In genomic region chr22:43399338-43399979, GRCh38 we compare ENCODE assay signal across 28 cellular contexts. TPM values are rescaled to one million over a fixed set of nuclear protein-coding genes. Genes with fewer than 3 reads are reported as not detected.
A peak's percentile ranks its signal among the peaks of the same experiment; 100 is the strongest.
DNase-seq lines count a peak whose midpoint lies in the region; ATAC-seq, FAIRE-seq and TF ChIP-seq lines count a peak whose summit lies in the region.
"Had no signal": no experiment of that assay in that cellular context is flagged by ENCODE, and none has a peak within 500 bp of the region (broad histone marks: within the 10 kb centered on the region; RNA-seq: fewer than 3 reads in every experiment).

No MANE protein-coding gene starts in this region.

- peak; percentile 15 for DNase-seq in activated CD4-positive, alpha-beta T cell treated with anti-CD3 and anti-CD28 coated beads for 48 hours
- no peak for DNase-seq in activated CD4-positive, alpha-beta T cell treated with anti-CD3 and anti-CD28 coated beads, Interleukin-2, amount 50 U/mL, for 1 hour
- DNase-seq in NAMALWA (ENCODE audit: low spot score) (peak; percentile 62), K562 (ENCODE audit: extremely low read depth in 1 of 4, low spot score in 3 of 4) (peak; percentile 40 to 80 (median 75)), immature natural killer cell (no peak), Caco-2 (no peak)
- DNase-seq in stimulated activated CD8-positive, alpha-beta memory T cell treated with anti-CD3 and anti-CD28 coated beads, Interleukin-4, amount 100 ng/mL, for 48 hours = peak; percentile 28
- DNase-seq: activated CD8-positive, alpha-beta memory T cell treated with anti-CD3 and anti-CD28 coated beads, Interleukin-2, amount 50 U/mL, for 4 hours; activated naive CD8-positive, alpha-beta T cell treated with anti-CD3 and anti-CD28 coated beads for 36 hours; left lung; midbrain; NCI-H1436; NCI-H2171 treated with DMSO at 0.1 percent for 48 hours; NCI-H524 treated with DMSO at 0.1 percent for 48 hours; RPMI8226; stimulated activated CD4-positive, alpha-beta T cell treated with anti-CD3 and anti-CD28 coated beads, Interleukin-15, amount 100 ng/mL, for 24 hours had no signal

- no peak overlapping the region for H3K4me3 Mint-ChIP-seq in immature natural killer cell
- H3K4me3 Mint-ChIP-seq in Caco-2 (ENCODE audit: unreplicated experiment) = no peak overlapping the region
- H3K4me3 Mint-ChIP-seq: activated naive CD8-positive, alpha-beta T cell treated with anti-CD3 and anti-CD28 coated beads for 36 hours; central memory CD8-positive, alpha-beta T cell; natural killer cell treated with Interleukin-12 subunit alpha and Interleukin-12 subunit beta and Interleukin-15 and Interleukin-18, amount 100 ng/mL, for 72 hours had no signal

- H3K4me1 Mint-ChIP-seq in immature natural killer cell (no peaks in the 10 kb centered on the region), Caco-2 (ENCODE audit: low read depth, unreplicated experiment) (no peaks in the 10 kb centered on the region)
- H3K4me1 Mint-ChIP-seq: activated naive CD8-positive, alpha-beta T cell treated with anti-CD3 and anti-CD28 coated beads for 36 hours; central memory CD8-positive, alpha-beta T cell had no signal

- no peak for TF ChIP-seq EP300 in K562 (IDR thresholded peaks at IDR 0.05; ENCODE audit: low read length)

- H3K4me2 ChIP-seq in K562 (ENCODE audit: insufficient read depth, low read length) = no peak overlapping the region
- H3K4me2 ChIP-seq: BLaER1 treated with 17β-estradiol and CSF1 and Interleukin-3, amounts not matched to agents 10 nM and 100 nM had no signal

- H3K9ac ChIP-seq in K562 (ENCODE audit: insufficient read depth in 1 of 2, low read depth in 2 of 2, low read length in 2 of 2) = no peak overlapping the region
- H3K9ac ChIP-seq: BLaER1 treated with 17β-estradiol and CSF1 and Interleukin-3, amounts not matched to agents 10 nM and 100 nM; parathyroid adenoma had no signal

- H3K36me3 Mint-ChIP-seq in immature natural killer cell (no peaks in the 10 kb centered on the region), Caco-2 (ENCODE audit: insufficient read depth, unreplicated experiment) (no peaks in the 10 kb centered on the region)
- H3K36me3 Mint-ChIP-seq: activated naive CD8-positive, alpha-beta T cell treated with anti-CD3 and anti-CD28 coated beads for 36 hours; natural killer cell treated with Interleukin-12 subunit alpha and Interleukin-12 subunit beta and Interleukin-15 and Interleukin-18, amount 100 ng/mL, for 72 hours had no signal

- H3K27me3 Mint-ChIP-seq in immature natural killer cell (ENCODE audit: low read depth in 3 of 3) = peaks cover 5 to 10% (median 5%) of the 10 kb centered on the region in 3 donors
- peaks cover 11% of the 10 kb centered on the region for H3K27me3 Mint-ChIP-seq in Caco-2 (ENCODE audit: insufficient read depth, unreplicated experiment)
- H3K27me3 Mint-ChIP-seq: activated naive CD8-positive, alpha-beta T cell treated with anti-CD3 and anti-CD28 coated beads for 36 hours had no signal

- H3K79me2 ChIP-seq in K562 (ENCODE audit: control insufficient read depth, insufficient read depth, low read length) = no peaks in the 10 kb centered on the region
- H3K79me2 ChIP-seq: parathyroid adenoma had no signal

- BruUV-seq in K562 (replicated peaks; lab: Mats Ljungman, UMichigan) = no TSS peak
- BruUV-seq in Caco-2 (replicated peaks; lab: Mats Ljungman, UMichigan) = no TSS peak

- no peak for TF ChIP-seq CTCF in K562 (IDR thresholded peaks at IDR 0.05 in 2 of 3, conservative IDR thresholded peaks at IDR 0.05 in 1 of 3; ENCODE audit: insufficient read depth in 2 of 3, low read depth in 1 of 3, low read length in 3 of 3)
- no peak for TF ChIP-seq CTCF in Caco-2 (IDR thresholded peaks at IDR 0.05; ENCODE audit: insufficient read depth in 1 of 2, low read depth in 1 of 2, low read length in 1 of 2, severe bottlenecking in 1 of 2, unreplicated experiment in 1 of 2)

- no peaks in the 10 kb centered on the region for H3K9me3 Mint-ChIP-seq in immature natural killer cell
- no peaks in the 10 kb centered on the region for H3K9me3 Mint-ChIP-seq in Caco-2 (ENCODE audit: unreplicated experiment)
- H3K9me3 Mint-ChIP-seq: activated naive CD8-positive, alpha-beta T cell treated with anti-CD3 and anti-CD28 coated beads for 36 hours; activated T-helper 2 cell treated with anti-CD3 and anti-CD28 coated beads, Interferon-gamma antibody, Interleukin-2, Interleukin-4, amounts not matched to agents 10 μg/mL and 5 μg/mL and 100 μg/mL, durations not matched to agents 14 hours and 24 hours and 36 hours; central memory CD8-positive, alpha-beta T cell; natural killer cell treated with Interleukin-12 subunit alpha and Interleukin-12 subunit beta and Interleukin-15 and Interleukin-18, amount 100 ng/mL, for 72 hours had no signal

- no peaks in the 10 kb centered on the region for H4K20me1 ChIP-seq in K562 (replicated peaks; ENCODE audit: control insufficient read depth, insufficient read depth, low read length)

- ATAC-seq in K562 (peak; percentile 87), HG02763 (IDR thresholded peaks at IDR 0.05; ENCODE audit: unreplicated experiment) (no peak)
- ATAC-seq: left lung, sciatic nerve had no signal

- no peaks in the 10 kb centered on the region for H3K9me3 ChIP-seq in K562 (replicated peaks; ENCODE audit: control insufficient read depth, insufficient read depth, low read depth, low read length)
- no peaks in the 10 kb centered on the region for H3K9me3 ChIP-seq in Caco-2
- H3K9me3 ChIP-seq: left lung had no signal

- 0% methylated on average over 4 of the region's 25 CpGs for WGBS in K562 (ENCODE audit: insufficient coverage, low coverage, missing lambda C conversion rate)

- FAIRE-seq in K562 (lab: Jason Lieb, UNC) = no peak
- FAIRE-seq: D721Med, GM18507, H54, urothelium cell line had no signal

- H3K36me3 ChIP-seq in K562 (ENCODE audit: control insufficient read depth, insufficient read depth, low read length) = no peaks in the 10 kb centered on the region
- no peaks in the 10 kb centered on the region for H3K36me3 ChIP-seq in Caco-2 (ENCODE audit: control insufficient read depth, insufficient read depth, low read length)
- H3K36me3 ChIP-seq: BLaER1 treated with 17β-estradiol and CSF1 and Interleukin-3, amounts not matched to agents 10 nM and 100 nM; left lung had no signal

- no peak overlapping the region for H2AFZ ChIP-seq in K562 (ENCODE audit: low read depth, low read length)
- H2AFZ ChIP-seq: parathyroid adenoma had no signal

- intact Hi-C loops in K562 (cut with micrococcal nuclease) (loop anchor here (5.0 kb wide), 1 partner anchor 223 kb away; no protein-coding TSS in a partner anchor), Caco-2 (cut with micrococcal nuclease; ENCODE audit: unreplicated experiment) (no loop called here)

- H3K4me1 ChIP-seq in K562 (replicated peaks in 1 of 2; ENCODE audit: control insufficient read depth in 2 of 2, insufficient read depth in 2 of 2, low read length in 2 of 2) = peaks cover 0 to 11% of the 10 kb centered on the region in 2 experiments; a peak in 2 of 5 replicates
- H3K4me1 ChIP-seq in Caco-2 = no peaks in the 10 kb centered on the region
- H3K4me1 ChIP-seq: left lung, parathyroid adenoma had no signal

- peaks cover 0 to 4% of the 10 kb centered on the region in 2 experiments; a peak in 2 of 5 replicates for H3K27me3 ChIP-seq in K562 (ENCODE audit: control insufficient read depth in 2 of 2, insufficient read depth in 2 of 2, low read length in 2 of 2)
- no peaks in the 10 kb centered on the region for H3K27me3 ChIP-seq in Caco-2 (replicated peaks; ENCODE audit: control insufficient read depth, insufficient read depth, low read length)
- H3K27me3 ChIP-seq: BLaER1 treated with 17β-estradiol and CSF1 and Interleukin-3, amounts not matched to agents 10 nM and 100 nM had no signal

- TF ChIP-seq POLR2A in K562 (conservative IDR thresholded peaks at IDR 0.05) = no peak

- H3K9me1 ChIP-seq in K562 (ENCODE audit: control insufficient read depth, insufficient read depth, low read length) = no peaks in the 10 kb centered on the region

- in situ Hi-C loops in K562 (cut with MboI) = loop anchor here (10.0 kb wide), 1 partner anchor 1225 kb away; no protein-coding TSS in a partner anchor

- CTCF ChIA-PET in K562 (lab: Yijun Ruan, JAX; ENCODE audit: low intra/inter-chr PET ratio) = interaction anchor here (0.6 kb wide), 1 partner anchor 568 kb away, joined by 4 read pairs; no protein-coding TSS in a partner anchor
- CTCF ChIA-PET in Caco-2 (lab: Charles Lee) = interaction anchor here (0.7 kb wide), 1 partner anchor 127 kb away, joined by 3 read pairs; no protein-coding TSS in a partner anchor

- H3K27ac Mint-ChIP-seq in immature natural killer cell (no peak overlapping the region), Caco-2 (ENCODE audit: unreplicated experiment) (no peak overlapping the region)
- H3K27ac Mint-ChIP-seq: activated naive CD8-positive, alpha-beta T cell treated with anti-CD3 and anti-CD28 coated beads for 36 hours; activated T-helper 2 cell treated with anti-CD3 and anti-CD28 coated beads, Interferon-gamma antibody, Interleukin-2, Interleukin-4, amounts not matched to agents 10 μg/mL and 5 μg/mL and 100 μg/mL, durations not matched to agents 14 hours and 24 hours and 36 hours; natural killer cell treated with Interleukin-12 subunit alpha and Interleukin-12 subunit beta and Interleukin-15 and Interleukin-18, amount 100 ng/mL, for 72 hours had no signal

- no peak overlapping the region for H3K4me3 ChIP-seq in K562
- H3K4me3 ChIP-seq in Caco-2 (ENCODE audit: low read depth, low read length) = no peak overlapping the region
- H3K4me3 ChIP-seq: BLaER1 treated with 17β-estradiol and CSF1 and Interleukin-3, amounts not matched to agents 10 nM and 100 nM; left lung had no signal

- no peak overlapping the region for H3K27ac ChIP-seq in K562 (ENCODE audit: extremely low read depth, low read depth, low read length)
- H3K27ac ChIP-seq: BLaER1 treated with 17β-estradiol and CSF1 and Interleukin-3, amounts not matched to agents 10 nM and 100 nM; left lung; parathyroid adenoma had no signal

- POLR2A ChIA-PET in K562 (lab: Yijun Ruan, JAX) = no interaction called here
- POLR2A ChIA-PET in Caco-2 (lab: Charles Lee) = no interaction called here

- TF ChIP-seq RAD21 in K562 (CRISPR knock-in tag; conservative IDR thresholded peaks at IDR 0.05 in 1 of 2, IDR thresholded peaks at IDR 0.05 in 1 of 2) = no peak

RNA-seq across cellular contexts. Expression of gene MPPED1, which starts 12.4 kb away (rescaled TPM):
- not detected in 2 replicates for total RNA-seq in K562 (2011; cell fraction: chromatin; rRNA removed; ENCODE audit: low replicate concordance)
- not detected in 2 replicates for total RNA-seq in K562 (2011; cell fraction: nucleolus; rRNA removed)
- total RNA-seq in K562 (2011; cell fraction: nucleoplasm; rRNA removed) = not detected in 2 replicates
- total RNA-seq in K562 (2014; rRNA removed) (not detected in 2 replicates), K562 (2014; rRNA removed; fragmentation: Illumina TruSeq; extraction: Trizol) (not detected in 2 replicates), K562 (2015; rRNA removed; fragmentation: Illumina TruSeq; extraction: Trizol) (not detected in 2 replicates), K562 (2021) (not detected in 2 replicates), Caco-2 (2022) (not detected in 2 replicates)
- polyA plus RNA-seq in K562 (2011; rRNA removed) (not detected in 2 replicates), K562 (2014; fragmentation: Illumina TruSeq; extraction: Trizol) (not detected in 2 replicates), K562 (2014; fragmentation: Nextera tagmentation; extraction: Ambion mirVana) (not detected), K562 (2014; rRNA removed) (not detected in 2 replicates), immature natural killer cell (not detected)
- not detected in 2 replicates for polyA plus RNA-seq in K562 (2011; cell fraction: cytosol; rRNA removed)
- not detected in 2 replicates for polyA plus RNA-seq in K562 (2011; cell fraction: nucleus; rRNA removed)
- polyA plus RNA-seq in K562 (2012) = not detected in 2 replicates
- polyA minus RNA-seq in K562 (2011; rRNA and poly(A)+ RNA removed) = not detected in 2 replicates
- polyA minus RNA-seq in K562 (2011; cell fraction: cytosol; rRNA and poly(A)+ RNA removed) = not detected in 2 replicates
- not detected in 2 replicates for polyA minus RNA-seq in K562 (2011; cell fraction: nucleus; rRNA and poly(A)+ RNA removed)
- total RNA-seq: activated naive CD8-positive, alpha-beta T cell treated with anti-CD3 and anti-CD28 coated beads for 36 hours; activated T-helper 2 cell treated with anti-CD3 and anti-CD28 coated beads, Interferon-gamma antibody, Interleukin-2, Interleukin-4, amounts not matched to agents 10 μg/mL and 5 μg/mL and 100 μg/mL, durations not matched to agents 14 hours and 24 hours and 36 hours; dermis microvascular lymphatic vessel endothelial cell; left lung; natural killer cell treated with Interleukin-12 subunit alpha and Interleukin-12 subunit beta and Interleukin-15 and Interleukin-18, amount 100 ng/mL, for 72 hours had no signal

RNA-seq across cellular contexts. Expression of gene SCUBE1, which starts 56.3 kb away (rescaled TPM):
- total RNA-seq in K562 (2011; cell fraction: chromatin; rRNA removed; ENCODE audit: low replicate concordance) = 2.0 TPM in 1 of 2 replicates, not detected in the other
- 0.17 and 0.66 TPM in 2 replicates for total RNA-seq in K562 (2011; cell fraction: nucleolus; rRNA removed)
- 0.07 and 0.76 TPM in 2 replicates for total RNA-seq in K562 (2011; cell fraction: nucleoplasm; rRNA removed)
- under 0.01 TPM in 1 of 2 replicates, not detected in the other for total RNA-seq in K562 (2014; rRNA removed)
- not detected in 2 replicates for total RNA-seq in K562 (2014; rRNA removed; fragmentation: Illumina TruSeq; extraction: Trizol)
- total RNA-seq in K562 (2015; rRNA removed; fragmentation: Illumina TruSeq; extraction: Trizol) = 0.04 TPM in 1 of 2 replicates, not detected in the other
- 0.02 and 0.29 TPM in 2 replicates for total RNA-seq in K562 (2021)
- polyA plus RNA-seq in K562 (2011; rRNA removed) = 0.01 and 0.47 TPM in 2 replicates
- 0.19 and 0.27 TPM in 2 replicates for polyA plus RNA-seq in K562 (2011; cell fraction: cytosol; rRNA removed)
- polyA plus RNA-seq in K562 (2011; cell fraction: nucleus; rRNA removed) = 0.44 and 2.2 TPM in 2 replicates
- 0.04 and 0.11 TPM in 2 replicates for polyA plus RNA-seq in K562 (2012)
- 0.03 TPM in 1 of 2 replicates, not detected in the other for polyA plus RNA-seq in K562 (2014; fragmentation: Illumina TruSeq; extraction: Trizol)
- polyA plus RNA-seq in K562 (2014; fragmentation: Nextera tagmentation; extraction: Ambion mirVana) = not detected
- polyA plus RNA-seq in K562 (2014; rRNA removed) = not detected in 2 replicates
- polyA minus RNA-seq in K562 (2011; rRNA and poly(A)+ RNA removed) = 0.24 and 0.70 TPM in 2 replicates
- polyA minus RNA-seq in K562 (2011; cell fraction: cytosol; rRNA and poly(A)+ RNA removed) = 0.76 TPM in 1 of 2 replicates, not detected in the other
- polyA minus RNA-seq in K562 (2011; cell fraction: nucleus; rRNA and poly(A)+ RNA removed) = 0.33 and 0.40 TPM in 2 replicates
- under 1 TPM in 1 of 3 donors, not detected in 2; 0.16 TPM for polyA plus RNA-seq in immature natural killer cell
- not detected in 2 replicates for total RNA-seq in Caco-2 (2022)
- total RNA-seq: activated T-helper 2 cell treated with anti-CD3 and anti-CD28 coated beads, Interferon-gamma antibody, Interleukin-2, Interleukin-4, amounts not matched to agents 10 μg/mL and 5 μg/mL and 100 μg/mL, durations not matched to agents 14 hours and 24 hours and 36 hours had no signal

Comparison
In these comparisons a context has a peak if more than half of its experiments do, and no peak if none do; other contexts are left out.
1. DNase-seq: peak in activated CD4-positive, alpha-beta T cell treated with anti-CD3 and anti-CD28 coated beads for 48 hours (single experiment), NAMALWA (single experiment), K562 (4 of 4) and stimulated activated CD8-positive, alpha-beta memory T cell treated with anti-CD3 and anti-CD28 coated beads, Interleukin-4, amount 100 ng/mL, for 48 hours (single experiment); none in activated CD4-positive, alpha-beta T cell treated with anti-CD3 and anti-CD28 coated beads, Interleukin-2, amount 50 U/mL, for 1 hour (single experiment), immature natural killer cell (0 of 3) and Caco-2 (0 of 2).